ENCODE assay signal across 29 cellular contexts in genomic region chr20:36519944-36520343, GRCh38. TPM values are rescaled to one million over a fixed set of nuclear protein-coding genes. Genes with fewer than 3 reads are reported as not detected.
A peak's percentile ranks its signal among the peaks of the same experiment; 100 is the strongest.
DNase-seq lines count a peak whose midpoint lies in the region; TF ChIP-seq lines count a peak whose summit lies in the region.
"Had no signal": no experiment of that assay in that cellular context is flagged by ENCODE, and none has a peak within 500 bp of the region (broad histone marks: within the 10 kb centered on the region; RNA-seq: fewer than 3 reads in every experiment).

No MANE protein-coding gene starts in this region.

- H3K4me1 Mint-ChIP-seq in activated T-helper 1 cell treated with anti-CD3 and anti-CD28 coated beads, Interleukin-12 subunit alpha, Interleukin-12 subunit beta, Interleukin-2, Interleukin-4 antibody, amounts not matched to agents 30 ng/mL and 10 ng/mL and 1 ng/mL, durations not matched to agents 14 hours and 24 hours and 36 hours (ENCODE audit: low read depth) = no peaks in the 10 kb centered on the region
- peaks cover 21% of the 10 kb centered on the region for H3K4me1 Mint-ChIP-seq in nephron progenitor cell
- H3K4me1 Mint-ChIP-seq in type B pancreatic cell (ENCODE audit: unreplicated experiment) = no peaks in the 10 kb centered on the region
- H3K4me1 Mint-ChIP-seq: natural killer cell had no signal

- H3K27me3 Mint-ChIP-seq in activated T-helper 1 cell treated with anti-CD3 and anti-CD28 coated beads, Interleukin-12 subunit alpha, Interleukin-12 subunit beta, Interleukin-2, Interleukin-4 antibody, amounts not matched to agents 30 ng/mL and 10 ng/mL and 1 ng/mL, durations not matched to agents 14 hours and 24 hours and 36 hours (ENCODE audit: insufficient read depth) = no peaks in the 10 kb centered on the region
- no peaks in the 10 kb centered on the region for H3K27me3 Mint-ChIP-seq in nephron progenitor cell (ENCODE audit: low read depth, poor library complexity)
- H3K27me3 Mint-ChIP-seq in type B pancreatic cell = no peaks in the 10 kb centered on the region
- H3K27me3 Mint-ChIP-seq: CD4-positive, alpha-beta memory T cell; dendritic cell treated with granulocyte-macrophage colony-stimulating factor and Interleukin-4, amounts not matched to agents 40 ng/mL and 50 ng/mL, for 4 days had no signal

- H3K4me2 ChIP-seq in MM.1S (ENCODE audit: low read depth, low read length) = no peak overlapping the region

- no peaks in the 10 kb centered on the region for H3K9me3 ChIP-seq in MM.1S (replicated peaks; ENCODE audit: insufficient read depth, low read length)
- H3K9me3 ChIP-seq: pancreas, right atrium auricular region, spleen, thoracic aorta had no signal

- H3K36me3 ChIP-seq in MM.1S (replicated peaks; ENCODE audit: insufficient read depth, low read length) = no peaks in the 10 kb centered on the region

- H3K4me3 ChIP-seq in MM.1S (ENCODE audit: low read length) = no peak overlapping the region
- H3K4me3 ChIP-seq: cardiac muscle cell, pancreas, right atrium auricular region, spleen, thoracic aorta had no signal

- no peaks in the 10 kb centered on the region for H3K27me3 ChIP-seq in MM.1S (replicated peaks; ENCODE audit: insufficient read depth, low read length)
- H3K27me3 ChIP-seq: cardiac muscle cell, pancreas, right atrium auricular region, spleen had no signal

- no peaks in the 10 kb centered on the region for H4K20me1 ChIP-seq in MM.1S (ENCODE audit: insufficient read depth, low read length)

- no peaks in the 10 kb centered on the region for H3F3A ChIP-seq in MM.1S (ENCODE audit: insufficient read depth, low read length)

- DNase-seq in EH (ENCODE audit: low read depth) (peak; percentile 76), HCEC 1CT (peak; percentile 27), nephron progenitor cell (no peak), MM.1S (no peak), type B pancreatic cell (ENCODE audit: extremely low spot score, unreplicated experiment) (no peak), middle frontal gyrus (ENCODE audit: extremely low spot score, low spot score) (no peak)
- no peak for DNase-seq in activated T-helper 1 cell treated with anti-CD3 and anti-CD28 coated beads, Interleukin-12 subunit alpha, Interleukin-12 subunit beta, Interleukin-2, Interleukin-4 antibody, amounts not matched to agents 30 ng/mL and 10 ng/mL and 1 ng/mL, durations not matched to agents 14 hours and 24 hours and 36 hours (ENCODE audit: low spot score)
- DNase-seq: activated naive CD4-positive, alpha-beta T cell treated with Interleukin-2 at 50 U/mL for 16 hours; anterior cingulate cortex; CD4-positive, alpha-beta memory T cell; GF-D8; GOT3; islet precursor cell; KG1; midbrain; MV-4-11; natural killer cell; NCI-H2171 treated with DMSO at 0.1 percent for 48 hours; NCI-H526; pancreas; spleen; stimulated activated CD4-positive, alpha-beta T cell treated with anti-CD3 and anti-CD28 coated beads, Interleukin-2, amount 100 ng/mL, for 48 hours; stimulated activated naive CD4-positive, alpha-beta T cell treated with Interleukin-2 at 50 U/mL for 16 hours; WERI-Rb-1 had no signal

- no peak overlapping the region for H3K27ac ChIP-seq in MM.1S (ENCODE audit: low read length)
- H3K27ac ChIP-seq: cardiac muscle cell, pancreas, right atrium auricular region, spleen, thoracic aorta, WERI-Rb-1 had no signal

- no peaks in the 10 kb centered on the region for H3K4me1 ChIP-seq in MM.1S (ENCODE audit: low read length)
- H3K4me1 ChIP-seq: pancreas, right atrium auricular region had no signal

- H3K4me3 Mint-ChIP-seq in activated T-helper 1 cell treated with anti-CD3 and anti-CD28 coated beads, Interleukin-12 subunit alpha, Interleukin-12 subunit beta, Interleukin-2, Interleukin-4 antibody, amounts not matched to agents 30 ng/mL and 10 ng/mL and 1 ng/mL, durations not matched to agents 14 hours and 24 hours and 36 hours = no peak overlapping the region
- H3K4me3 Mint-ChIP-seq in nephron progenitor cell (no peak overlapping the region), type B pancreatic cell (no peak overlapping the region)
- H3K4me3 Mint-ChIP-seq: CD4-positive, alpha-beta memory T cell; dendritic cell treated with granulocyte-macrophage colony-stimulating factor and Interleukin-4, amounts not matched to agents 40 ng/mL and 50 ng/mL, for 4 days; natural killer cell had no signal

- H3K36me3 Mint-ChIP-seq in activated T-helper 1 cell treated with anti-CD3 and anti-CD28 coated beads, Interleukin-12 subunit alpha, Interleukin-12 subunit beta, Interleukin-2, Interleukin-4 antibody, amounts not matched to agents 30 ng/mL and 10 ng/mL and 1 ng/mL, durations not matched to agents 14 hours and 24 hours and 36 hours (ENCODE audit: low read depth) = peaks cover 12% of the 10 kb centered on the region
- H3K36me3 Mint-ChIP-seq in nephron progenitor cell (ENCODE audit: low read depth) (peaks cover 64% of the 10 kb centered on the region), type B pancreatic cell (peaks cover 20% of the 10 kb centered on the region)
- H3K36me3 Mint-ChIP-seq: natural killer cell had no signal

- no peak overlapping the region for H3K9ac ChIP-seq in MM.1S (ENCODE audit: low read length)

- TF ChIP-seq CTCF in nephron progenitor cell (IDR thresholded peaks at IDR 0.05) (no peak), MM.1S (IDR thresholded peaks at IDR 0.05; ENCODE audit: low read length) (no peak), type B pancreatic cell (conservative IDR thresholded peaks at IDR 0.05) (no peak)

- no peaks in the 10 kb centered on the region for H3K79me2 ChIP-seq in MM.1S (ENCODE audit: low read length)

- no peaks in the 10 kb centered on the region for H3K9me2 ChIP-seq in MM.1S (replicated peaks; ENCODE audit: insufficient read depth, low read length)

- intact Hi-C loops in activated T-helper 1 cell treated with anti-CD3 and anti-CD28 coated beads, Interleukin-12 subunit alpha, Interleukin-12 subunit beta, Interleukin-2, Interleukin-4 antibody, amounts not matched to agents 30 ng/mL and 10 ng/mL and 1 ng/mL, durations not matched to agents 14 hours and 24 hours and 36 hours (cut with micrococcal nuclease) = no loop called here

- H3K27ac Mint-ChIP-seq in activated T-helper 1 cell treated with anti-CD3 and anti-CD28 coated beads, Interleukin-12 subunit alpha, Interleukin-12 subunit beta, Interleukin-2, Interleukin-4 antibody, amounts not matched to agents 30 ng/mL and 10 ng/mL and 1 ng/mL, durations not matched to agents 14 hours and 24 hours and 36 hours = peak overlapping the region; percentile 29
- H3K27ac Mint-ChIP-seq in nephron progenitor cell = peak overlapping the region; percentile 71
- H3K27ac Mint-ChIP-seq in type B pancreatic cell = no peak overlapping the region
- H3K27ac Mint-ChIP-seq: dendritic cell treated with granulocyte-macrophage colony-stimulating factor and Interleukin-4, amounts not matched to agents 40 ng/mL and 50 ng/mL, for 4 days; natural killer cell had no signal

- H2AFZ ChIP-seq in MM.1S (ENCODE audit: low read length) = no peak overlapping the region

- H3K9me3 Mint-ChIP-seq in activated T-helper 1 cell treated with anti-CD3 and anti-CD28 coated beads, Interleukin-12 subunit alpha, Interleukin-12 subunit beta, Interleukin-2, Interleukin-4 antibody, amounts not matched to agents 30 ng/mL and 10 ng/mL and 1 ng/mL, durations not matched to agents 14 hours and 24 hours and 36 hours = no peaks in the 10 kb centered on the region
- no peaks in the 10 kb centered on the region for H3K9me3 Mint-ChIP-seq in nephron progenitor cell
- no peaks in the 10 kb centered on the region for H3K9me3 Mint-ChIP-seq in type B pancreatic cell
- H3K9me3 Mint-ChIP-seq: CD4-positive, alpha-beta memory T cell; dendritic cell treated with granulocyte-macrophage colony-stimulating factor and Interleukin-4, amounts not matched to agents 40 ng/mL and 50 ng/mL, for 4 days; natural killer cell had no signal

RNA-seq across cellular contexts. Expression of gene MYL9, which starts 21.4 kb away (rescaled TPM):
- 0.26 TPM in 1 of 2 replicates, not detected in the other for total RNA-seq in activated T-helper 1 cell treated with anti-CD3 and anti-CD28 coated beads, Interleukin-12 subunit alpha, Interleukin-12 subunit beta, Interleukin-2, Interleukin-4 antibody, amounts not matched to agents 30 ng/mL and 10 ng/mL and 1 ng/mL, durations not matched to agents 14 hours and 24 hours and 36 hours
- total RNA-seq in type B pancreatic cell (ENCODE audit: low replicate concordance) = 55.1 and 59.0 TPM in 2 replicates
- total RNA-seq: CD4-positive, alpha-beta memory T cell; SK-MEL-5 had no signal

RNA-seq across cellular contexts. Expression of gene TGIF2, which starts 53.5 kb away (rescaled TPM):
- 50.9 and 55.4 TPM in 2 replicates for total RNA-seq in activated T-helper 1 cell treated with anti-CD3 and anti-CD28 coated beads, Interleukin-12 subunit alpha, Interleukin-12 subunit beta, Interleukin-2, Interleukin-4 antibody, amounts not matched to agents 30 ng/mL and 10 ng/mL and 1 ng/mL, durations not matched to agents 14 hours and 24 hours and 36 hours
- 26.9 and 43.5 TPM in 2 replicates for total RNA-seq in type B pancreatic cell (ENCODE audit: low replicate concordance)

Comparison
In these comparisons a context has a peak if more than half of its experiments do, and no peak if none do; other contexts are left out.
1. DNase-seq: peak in EH (single experiment) and HCEC 1CT (single experiment); none in activated T-helper 1 cell treated with anti-CD3 and anti-CD28 coated beads, Interleukin-12 subunit alpha, Interleukin-12 subunit beta, Interleukin-2, Interleukin-4 antibody, amounts not matched to agents 30 ng/mL and 10 ng/mL and 1 ng/mL, durations not matched to agents 14 hours and 24 hours and 36 hours (single experiment), nephron progenitor cell (single experiment), MM.1S (single experiment), type B pancreatic cell (single experiment) and middle frontal gyrus (single experiment).
2. RNA of gene MYL9, which starts 21.4 kb away (total RNA-seq): 55.1 to 59.0 TPM in type B pancreatic cell; 0.26 TPM in activated T-helper 1 cell treated with anti-CD3 and anti-CD28 coated beads, Interleukin-12 subunit alpha, Interleukin-12 subunit beta, Interleukin-2, Interleukin-4 antibody, amounts not matched to agents 30 ng/mL and 10 ng/mL and 1 ng/mL, durations not matched to agents 14 hours and 24 hours and 36 hours; every median in the first group is over 10 times any median in the second.